ENCODE assay signal across 15 cellular contexts in the genomic region with DNA sequence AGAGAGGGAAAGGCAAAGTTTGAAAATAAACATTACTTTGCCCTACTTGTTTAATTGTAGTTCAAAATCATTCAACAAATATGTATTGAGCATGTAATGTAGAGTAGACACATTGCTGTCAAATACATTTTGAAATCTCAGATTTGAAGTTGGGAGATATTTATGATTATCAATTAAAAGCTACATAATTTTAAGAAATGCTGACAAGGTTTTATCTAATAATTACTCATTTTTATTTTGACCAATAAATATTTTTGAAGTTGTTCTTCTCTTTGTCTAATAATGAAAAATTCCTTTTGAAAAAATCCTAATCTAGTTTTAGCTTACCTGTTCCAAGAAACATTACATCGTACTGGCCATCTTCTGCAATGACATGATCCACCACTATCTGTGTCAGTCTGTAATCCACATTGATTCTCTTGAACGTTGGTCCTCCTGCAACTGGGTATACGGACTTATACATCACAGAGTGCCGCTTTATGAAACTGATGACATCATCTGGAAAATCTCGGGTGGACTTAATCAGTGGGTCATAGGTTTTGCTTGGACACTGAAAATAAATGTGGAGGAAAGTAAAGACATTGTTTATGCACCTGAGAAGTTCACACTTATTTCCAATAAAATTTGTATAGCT.
A peak's percentile ranks its signal among the peaks of the same experiment; 100 is the strongest.
DNase-seq lines count a peak whose midpoint lies in the region; ATAC-seq and FAIRE-seq lines count a peak whose summit lies in the region.
"Had no signal": no experiment of that assay in that cellular context is flagged by ENCODE, and none has a peak within 500 bp of the region (broad histone marks: within the 10 kb centered on the region; RNA-seq: fewer than 3 reads in every experiment).

No MANE protein-coding gene starts in this region.

- no peaks in the 10 kb centered on the region for H3K9me2 ChIP-seq in GM23248 (ENCODE audit: insufficient read depth)

- no peak overlapping the region for H3K4me3 ChIP-seq in GM23248
- H3K4me3 ChIP-seq: BLaER1 had no signal

- peak; percentile 43 for FAIRE-seq in endometrium (lab: Jason Lieb, UNC)
- FAIRE-seq: HTR-8/SVneo had no signal

- no peaks in the 10 kb centered on the region for H3F3A ChIP-seq in GM23248 (ENCODE audit: insufficient read depth)

- H3K27ac ChIP-seq in GM23248: no peak overlapping the region
- H3K27ac ChIP-seq: BLaER1 had no signal

- peak; percentile 16 for DNase-seq in NCI-H2227 (lab: John Stamatoyannopoulos, UW; ENCODE audit: unreplicated experiment)
- DNase-seq in NCI-H2227 treated with DMSO at 0.1 percent for 48 hours (lab: John Stamatoyannopoulos, UW): no peak
- DNase-seq in GM23248: no peak
- peak; percentile 16 for DNase-seq in OCI-M1 (lab: John Stamatoyannopoulos, UW)
- no peak for DNase-seq in COR-L47 (lab: John Stamatoyannopoulos, UW)
- DNase-seq in GM19240 (ENCODE audit: insufficient read length, low spot score): no peak
- DNase-seq: H9, NCI-H187 treated with DMSO at 0.1 percent for 48 hours, Right ventricle myocardium superior, T-helper 1 cell, T-helper 9 cell had no signal

- H3K9ac ChIP-seq in GM23248: no peak overlapping the region
- H3K9ac ChIP-seq: BLaER1 had no signal

- no peak overlapping the region for H3K4me2 ChIP-seq in GM23248 (ENCODE audit: unreplicated experiment)
- H3K4me2 ChIP-seq: BLaER1 had no signal

- in situ Hi-C loops in GM23248 (cut with MboI): loop anchor here (10.0 kb wide), 2 partner anchors 827 to 1077 kb away; a partner anchor contains a TSS

- 76 to 79% methylated on average over 5 of the region's 5 CpGs for WGBS in GM23248 (ENCODE audit: low coverage in 1 of 2, low lambda C conversion rate in 2 of 2, missing lambda C conversion rate in 2 of 2), 2 experiments

- no peaks in the 10 kb centered on the region for H4K20me1 ChIP-seq in GM23248 (ENCODE audit: insufficient read depth)
- H4K20me1 ChIP-seq: BLaER1 had no signal

- no peak for ATAC-seq in GM21619 (IDR thresholded peaks at IDR 0.05; ENCODE audit: unreplicated experiment)

- no peaks in the 10 kb centered on the region for H3K27me3 ChIP-seq in GM23248 (replicated peaks; ENCODE audit: insufficient read depth)
- H3K27me3 ChIP-seq: BLaER1 had no signal

- 0 out of 2 replicates have a peak overlapping the region, but pooled peaks have one; percentile 6 for H2AFZ ChIP-seq in GM23248

- no peaks in the 10 kb centered on the region for H3K79me2 ChIP-seq in GM23248 (ENCODE audit: insufficient read depth)

- H3K9me3 ChIP-seq in GM23248 (ENCODE audit: low read depth): no peaks in the 10 kb centered on the region
- H3K9me3 ChIP-seq: BLaER1 had no signal

- no peaks in the 10 kb centered on the region for H3K4me1 ChIP-seq in GM23248 (ENCODE audit: insufficient read depth)
- H3K4me1 ChIP-seq: BLaER1 had no signal

- H3K36me3 ChIP-seq in GM23248 (ENCODE audit: low read depth): no peaks in the 10 kb centered on the region
- H3K36me3 ChIP-seq: BLaER1 had no signal

Comparison
In these comparisons a context has a peak if more than half of its experiments do, and no peak if none do; other contexts are left out.
1. DNase-seq: peak in NCI-H2227 (single experiment) and OCI-M1 (single experiment); none in NCI-H2227 treated with DMSO at 0.1 percent for 48 hours (single experiment), GM23248 (single experiment), COR-L47 (single experiment) and GM19240 (single experiment).